Comparison of ENCODE assay signal across 14 cellular contexts in the genomic region with DNA sequence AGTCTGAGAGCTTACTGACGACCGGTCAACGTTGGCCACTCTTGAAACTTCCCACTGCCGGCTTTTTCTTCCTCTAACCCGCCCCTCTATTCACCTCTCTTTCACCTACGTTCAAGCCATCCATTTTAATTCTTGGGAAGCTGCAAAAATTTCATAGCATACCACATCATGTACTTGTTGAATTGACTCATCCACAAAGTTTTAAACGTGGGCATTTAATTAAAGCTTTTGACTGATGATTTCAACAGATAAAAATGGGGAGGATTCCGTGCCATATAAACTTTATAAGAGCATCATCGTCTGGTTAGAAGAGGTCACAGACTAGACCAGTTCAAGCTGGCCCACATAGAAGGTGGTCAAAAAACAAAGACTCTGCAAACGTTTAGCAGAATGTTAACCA. TPM values are rescaled to one million over a fixed set of nuclear protein-coding genes. Genes with fewer than 3 reads are reported as not detected.
DNase-seq lines count a peak whose midpoint lies in the region; ATAC-seq, FAIRE-seq and TF ChIP-seq lines count a peak whose summit lies in the region.
"Had no signal": no experiment of that assay in that cellular context is flagged by ENCODE, and none has a peak within 500 bp of the region (broad histone marks: within the 10 kb centered on the region; RNA-seq: fewer than 3 reads in every experiment).

No MANE protein-coding gene starts in this region.

- CTCF ChIA-PET in AG04449 (lab: Yijun Ruan, JAX), result interaction anchor here (0.6 to 16.5 kb wide), 4 partner anchors 9 to 281 kb away, joined by 3 to 533 read pairs (median 15); a partner anchor contains a TSS

- ATAC-seq in GM21360 (IDR thresholded peaks at IDR 0.05; ENCODE audit: unreplicated experiment) (no peak), HG03571 (IDR thresholded peaks at IDR 0.05; ENCODE audit: unreplicated experiment) (no peak), GM18505 (IDR thresholded peaks at IDR 0.05; ENCODE audit: unreplicated experiment) (no peak)

- FAIRE-seq in H54 (lab: Jason Lieb, UNC), result no peak

- POLR2A ChIA-PET in AG04449 (lab: Yijun Ruan, JAX), result interaction anchor here (0.7 to 1.5 kb wide), 11 partner anchors 10 to 282 kb away, joined by 3 to 7 read pairs (median 4); a partner anchor contains a TSS

- TF ChIP-seq CTCF in AG04449 (IDR thresholded peaks at IDR 0.05; ENCODE audit: insufficient read depth, low read length, missing control alignments) (no peak), astrocyte of the cerebellum (IDR thresholded peaks at IDR 0.05; ENCODE audit: low read depth, low read length, missing control alignments) (no peak)

- DNase-seq in AG04449 (ENCODE audit: low read depth, low spot score), result peak; percentile 91
- peak; percentile 80 for DNase-seq in HT1080 (ENCODE audit: low read depth)
- peak; percentile 66 for DNase-seq in astrocyte of the cerebellum (ENCODE audit: low read depth)
- peak; percentile 95 for DNase-seq in iris pigment epithelial cell (ENCODE audit: low read depth)
- DNase-seq in H54 (ENCODE audit: insufficient read length, low spot score), result no peak
- DNase-seq: activated naive CD8-positive, alpha-beta T cell treated with anti-CD3 and anti-CD28 coated beads, Interleukin-2, amount 10 ng/mL, durations not matched to agents 7 days and 5 days; activated T-cell treated with anti-CD3 and anti-CD28 coated beads for 4 hours; cortex of kidney; occipital lobe; stimulated activated CD4-positive, alpha-beta T cell treated with anti-CD3 and anti-CD28 coated beads, Interleukin-15, amount 100 ng/mL, for 24 hours had no signal

- in situ Hi-C loops in astrocyte of the cerebellum (cut with HindIII; ENCODE audit: low sequenced_read_pairs), result loop anchor here (5.0 kb wide), 2 partner anchors 40 to 90 kb away; no protein-coding TSS in a partner anchor

- H3K4me3 ChIP-seq in AG04449 (ENCODE audit: low read depth, low read length), result no peak overlapping the region
- no peak overlapping the region for H3K4me3 ChIP-seq in astrocyte of the cerebellum (ENCODE audit: low read depth, low read length)
- H3K4me3 ChIP-seq: esophagus muscularis mucosa had no signal

- no peak for TF ChIP-seq POLR2A in H54 (IDR thresholded peaks at IDR 0.05; ENCODE audit: low read depth, low read length)
- no peak for TF ChIP-seq POLR2A in GM18505 (IDR thresholded peaks at IDR 0.05; ENCODE audit: borderline replicate concordance, extremely low read depth, insufficient read depth, insufficient read length)

RNA-seq across cellular contexts. Expression of a gene that starts 22.5 kb away (rescaled TPM):
- total RNA-seq in HT1080 (2014; rRNA removed; shearing (Covaris generic)), result 7.6 and 16.1 TPM in 2 replicates
- polyA plus RNA-seq in HT1080 (2015; cell fraction: cytosol; rRNA removed), result 17.4 and 17.8 TPM in 2 replicates
- polyA plus RNA-seq in HT1080 (2015; cell fraction: nucleus; rRNA removed), result 37.8 and 51.2 TPM in 2 replicates

RNA-seq across cellular contexts. Expression of a gene that starts 40.3 kb away (rescaled TPM):
- total RNA-seq in HT1080 (2014; rRNA removed; shearing (Covaris generic)), result 27.0 and 39.4 TPM in 2 replicates
- polyA plus RNA-seq in HT1080 (2015; cell fraction: cytosol; rRNA removed), result 25.3 and 26.4 TPM in 2 replicates
- 15.0 and 20.9 TPM in 2 replicates for polyA plus RNA-seq in HT1080 (2015; cell fraction: nucleus; rRNA removed)

RNA-seq across cellular contexts. Expression of a gene that starts 59.9 kb away (rescaled TPM):
- total RNA-seq in HT1080 (2014; rRNA removed; shearing (Covaris generic)), result 34.9 and 43.5 TPM in 2 replicates
- polyA plus RNA-seq in HT1080 (2015; cell fraction: cytosol; rRNA removed), result 29.7 and 31.9 TPM in 2 replicates
- 46.0 and 50.7 TPM in 2 replicates for polyA plus RNA-seq in HT1080 (2015; cell fraction: nucleus; rRNA removed)
